1 cellular context compared by ENCODE assay signal in the genomic region with DNA sequence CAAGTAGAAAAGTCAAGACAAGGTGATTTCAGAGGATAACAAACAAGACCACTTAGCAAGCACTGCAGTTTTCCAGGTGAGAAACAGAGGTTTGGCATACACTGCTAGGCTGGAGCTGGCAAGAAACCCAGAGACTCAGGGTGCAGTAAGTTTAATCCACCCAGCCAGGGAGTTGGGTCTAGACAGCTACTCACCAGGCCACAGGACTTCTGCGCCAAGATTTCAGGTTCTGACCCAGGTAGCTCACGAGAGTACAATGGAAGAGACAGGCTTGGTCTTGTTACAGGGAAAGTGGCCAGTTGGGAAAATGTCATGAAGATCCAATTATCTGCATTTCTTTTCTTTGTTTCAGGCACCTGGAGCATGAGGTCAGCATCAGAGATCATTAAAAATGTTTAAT.
TF ChIP-seq lines count a peak whose summit lies in the region.

No MANE protein-coding gene starts in this region.

TF ChIP-seq in GM23338, 12 proteins besides CTCF, POLR2A, EP300 and RAD21 (continued from another document):
- TF ChIP-seq, protein P1, sequence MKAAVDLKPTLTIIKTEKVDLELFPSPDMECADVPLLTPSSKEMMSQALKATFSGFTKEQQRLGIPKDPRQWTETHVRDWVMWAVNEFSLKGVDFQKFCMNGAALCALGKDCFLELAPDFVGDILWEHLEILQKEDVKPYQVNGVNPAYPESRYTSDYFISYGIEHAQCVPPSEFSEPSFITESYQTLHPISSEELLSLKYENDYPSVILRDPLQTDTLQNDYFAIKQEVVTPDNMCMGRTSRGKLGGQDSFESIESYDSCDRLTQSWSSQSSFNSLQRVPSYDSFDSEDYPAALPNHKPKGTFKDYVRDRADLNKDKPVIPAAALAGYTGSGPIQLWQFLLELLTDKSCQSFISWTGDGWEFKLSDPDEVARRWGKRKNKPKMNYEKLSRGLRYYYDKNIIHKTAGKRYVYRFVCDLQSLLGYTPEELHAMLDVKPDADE (IDR thresholded peaks at IDR 0.05): no peak
- TF ChIP-seq, protein P2, sequence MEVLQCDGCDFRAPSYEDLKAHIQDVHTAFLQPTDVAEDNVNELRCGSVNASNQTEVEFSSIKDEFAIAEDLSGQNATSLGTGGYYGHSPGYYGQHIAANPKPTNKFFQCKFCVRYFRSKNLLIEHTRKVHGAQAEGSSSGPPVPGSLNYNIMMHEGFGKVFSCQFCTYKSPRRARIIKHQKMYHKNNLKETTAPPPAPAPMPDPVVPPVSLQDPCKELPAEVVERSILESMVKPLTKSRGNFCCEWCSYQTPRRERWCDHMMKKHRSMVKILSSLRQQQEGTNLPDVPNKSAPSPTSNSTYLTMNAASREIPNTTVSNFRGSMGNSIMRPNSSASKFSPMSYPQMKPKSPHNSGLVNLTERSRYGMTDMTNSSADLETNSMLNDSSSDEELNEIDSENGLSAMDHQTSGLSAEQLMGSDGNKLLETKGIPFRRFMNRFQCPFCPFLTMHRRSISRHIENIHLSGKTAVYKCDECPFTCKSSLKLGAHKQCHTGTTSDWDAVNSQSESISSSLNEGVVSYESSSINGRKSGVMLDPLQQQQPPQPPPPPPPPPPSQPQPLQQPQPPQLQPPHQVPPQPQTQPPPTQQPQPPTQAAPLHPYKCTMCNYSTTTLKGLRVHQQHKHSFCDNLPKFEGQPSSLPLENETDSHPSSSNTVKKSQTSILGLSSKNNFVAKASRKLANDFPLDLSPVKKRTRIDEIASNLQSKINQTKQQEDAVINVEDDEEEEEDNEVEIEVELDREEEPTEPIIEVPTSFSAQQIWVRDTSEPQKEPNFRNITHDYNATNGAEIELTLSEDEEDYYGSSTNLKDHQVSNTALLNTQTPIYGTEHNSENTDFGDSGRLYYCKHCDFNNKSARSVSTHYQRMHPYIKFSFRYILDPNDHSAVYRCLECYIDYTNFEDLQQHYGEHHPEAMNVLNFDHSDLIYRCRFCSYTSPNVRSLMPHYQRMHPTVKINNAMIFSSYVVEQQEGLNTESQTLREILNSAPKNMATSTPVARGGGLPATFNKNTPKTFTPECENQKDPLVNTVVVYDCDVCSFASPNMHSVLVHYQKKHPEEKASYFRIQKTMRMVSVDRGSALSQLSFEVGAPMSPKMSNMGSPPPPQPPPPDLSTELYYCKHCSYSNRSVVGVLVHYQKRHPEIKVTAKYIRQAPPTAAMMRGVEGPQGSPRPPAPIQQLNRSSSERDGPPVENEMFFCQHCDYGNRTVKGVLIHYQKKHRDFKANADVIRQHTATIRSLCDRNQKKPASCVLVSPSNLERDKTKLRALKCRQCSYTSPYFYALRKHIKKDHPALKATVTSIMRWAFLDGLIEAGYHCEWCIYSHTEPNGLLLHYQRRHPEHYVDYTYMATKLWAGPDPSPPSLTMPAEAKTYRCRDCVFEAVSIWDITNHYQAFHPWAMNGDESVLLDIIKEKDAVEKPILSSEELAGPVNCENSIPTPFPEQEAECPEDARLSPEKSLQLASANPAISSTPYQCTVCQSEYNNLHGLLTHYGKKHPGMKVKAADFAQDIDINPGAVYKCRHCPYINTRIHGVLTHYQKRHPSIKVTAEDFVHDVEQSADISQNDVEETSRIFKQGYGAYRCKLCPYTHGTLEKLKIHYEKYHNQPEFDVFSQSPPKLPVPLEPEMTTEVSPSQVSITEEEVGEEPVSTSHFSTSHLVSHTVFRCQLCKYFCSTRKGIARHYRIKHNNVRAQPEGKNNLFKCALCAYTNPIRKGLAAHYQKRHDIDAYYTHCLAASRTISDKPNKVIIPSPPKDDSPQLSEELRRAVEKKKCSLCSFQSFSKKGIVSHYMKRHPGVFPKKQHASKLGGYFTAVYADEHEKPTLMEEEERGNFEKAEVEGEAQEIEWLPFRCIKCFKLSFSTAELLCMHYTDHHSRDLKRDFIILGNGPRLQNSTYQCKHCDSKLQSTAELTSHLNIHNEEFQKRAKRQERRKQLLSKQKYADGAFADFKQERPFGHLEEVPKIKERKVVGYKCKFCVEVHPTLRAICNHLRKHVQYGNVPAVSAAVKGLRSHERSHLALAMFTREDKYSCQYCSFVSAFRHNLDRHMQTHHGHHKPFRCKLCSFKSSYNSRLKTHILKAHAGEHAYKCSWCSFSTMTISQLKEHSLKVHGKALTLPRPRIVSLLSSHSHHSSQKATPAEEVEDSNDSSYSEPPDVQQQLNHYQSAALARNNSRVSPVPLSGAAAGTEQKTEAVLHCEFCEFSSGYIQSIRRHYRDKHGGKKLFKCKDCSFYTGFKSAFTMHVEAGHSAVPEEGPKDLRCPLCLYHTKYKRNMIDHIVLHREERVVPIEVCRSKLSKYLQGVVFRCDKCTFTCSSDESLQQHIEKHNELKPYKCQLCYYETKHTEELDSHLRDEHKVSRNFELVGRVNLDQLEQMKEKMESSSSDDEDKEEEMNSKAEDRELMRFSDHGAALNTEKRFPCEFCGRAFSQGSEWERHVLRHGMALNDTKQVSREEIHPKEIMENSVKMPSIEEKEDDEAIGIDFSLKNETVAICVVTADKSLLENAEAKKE (CRISPR knock-in tag; IDR thresholded peaks at IDR 0.05): no peak
- TF ChIP-seq EZH2 (IDR thresholded peaks at IDR 0.05; ENCODE audit: low read depth, unreplicated experiment) (no peak), ZNF331 (CRISPR knock-in tag; IDR thresholded peaks at IDR 0.05; ENCODE audit: low read depth) (no peak)
